In genomic region chr9:70389188-70389587, GRCh38 we compare ENCODE assay signal across 24 cellular contexts. TPM values are rescaled to one million over a fixed set of nuclear protein-coding genes. Genes with fewer than 3 reads are reported as not detected.
DNase-seq lines count a peak whose midpoint lies in the region; ATAC-seq and TF ChIP-seq lines count a peak whose summit lies in the region.
"Had no signal": no experiment of that assay in that cellular context is flagged by ENCODE, and none has a peak within 500 bp of the region (broad histone marks: within the 10 kb centered on the region; RNA-seq: fewer than 3 reads in every experiment).

No MANE protein-coding gene starts in this region.

- H3K9me3 ChIP-seq in muscle layer of duodenum (ENCODE audit: control insufficient read depth in 1 of 2, low read length in 2 of 2) = no peaks in the 10 kb centered on the region
- H3K9me3 ChIP-seq in thoracic aorta = no peaks in the 10 kb centered on the region
- H3K9me3 ChIP-seq: neutrophil, thyroid gland had no signal

- no peaks in the 10 kb centered on the region for H3K27me3 Mint-ChIP-seq in activated T-cell treated with anti-CD3 and anti-CD28 coated beads, Interleukin-2, amount 50 U/mL, for 24 hours
- H3K27me3 Mint-ChIP-seq in activated T-cell treated with anti-CD3 and anti-CD28 coated beads, Interleukin-2, amount 50 U/mL, for 4 hours (ENCODE audit: low read depth) = no peaks in the 10 kb centered on the region
- H3K27me3 Mint-ChIP-seq: activated CD4-positive, alpha-beta T cell treated with anti-CD3 and anti-CD28 coated beads, Interleukin-2, amount 10 ng/mL, durations not matched to agents 24 days and 14 days had no signal

- peaks cover 45% of the 10 kb centered on the region for H3K36me3 Mint-ChIP-seq in activated T-cell treated with anti-CD3 and anti-CD28 coated beads, Interleukin-2, amount 50 U/mL, for 24 hours (ENCODE audit: low read depth)
- peaks cover 26% of the 10 kb centered on the region for H3K36me3 Mint-ChIP-seq in activated T-cell treated with anti-CD3 and anti-CD28 coated beads, Interleukin-2, amount 50 U/mL, for 4 hours (ENCODE audit: insufficient read depth)

- peaks cover 14 to 22% of the 10 kb centered on the region in 2 donors for H3K36me3 ChIP-seq in muscle layer of duodenum (ENCODE audit: control insufficient read depth in 1 of 2, insufficient read depth in 2 of 2, low read length in 2 of 2)
- peaks cover 11% of the 10 kb centered on the region for H3K36me3 ChIP-seq in thoracic aorta
- H3K36me3 ChIP-seq: cardiac muscle cell, neutrophil had no signal

- H3K27ac Mint-ChIP-seq in activated T-cell treated with anti-CD3 and anti-CD28 coated beads, Interleukin-2, amount 50 U/mL, for 24 hours = peak overlapping the region; percentile 88

- ATAC-seq in activated T-cell treated with anti-CD3 and anti-CD28 coated beads, Interleukin-2, amount 50 U/mL, for 4 hours = no peak
- ATAC-seq in thoracic aorta (ENCODE audit: insufficient number of reproducible peaks, low FRiP score, low read depth) (no peak), GM18519 (IDR thresholded peaks at IDR 0.05; ENCODE audit: low FRiP score, unreplicated experiment) (no peak)

- H3K9me3 Mint-ChIP-seq in activated T-cell treated with anti-CD3 and anti-CD28 coated beads, Interleukin-2, amount 50 U/mL, for 24 hours = no peaks in the 10 kb centered on the region
- H3K9me3 Mint-ChIP-seq in activated T-cell treated with anti-CD3 and anti-CD28 coated beads, Interleukin-2, amount 50 U/mL, for 4 hours = no peaks in the 10 kb centered on the region
- H3K9me3 Mint-ChIP-seq: activated CD4-positive, alpha-beta T cell treated with anti-CD3 and anti-CD28 coated beads, Interleukin-2, amount 10 ng/mL, durations not matched to agents 24 days and 14 days; T-helper 1 cell treated with Interleukin-12 subunit alpha and Interleukin-12 subunit beta and Interleukin-4 antibody, amounts not matched to agents 30 μg/mL and 1 μg/mL, for 36 hours had no signal

- H3K4me3 ChIP-seq in muscle layer of duodenum (ENCODE audit: low read depth in 1 of 2, low read length in 2 of 2) (no peak overlapping the region), thoracic aorta (peak overlapping the region; percentile 12)
- H3K4me3 ChIP-seq: cardiac muscle cell, thyroid gland had no signal

- TF ChIP-seq CTCF in thoracic aorta (IDR thresholded peaks at IDR 0.05) = no peak

- peaks cover 78% of the 10 kb centered on the region for H3K4me1 Mint-ChIP-seq in activated T-cell treated with anti-CD3 and anti-CD28 coated beads, Interleukin-2, amount 50 U/mL, for 24 hours (ENCODE audit: low read depth)
- peaks cover 66% of the 10 kb centered on the region for H3K4me1 Mint-ChIP-seq in activated T-cell treated with anti-CD3 and anti-CD28 coated beads, Interleukin-2, amount 50 U/mL, for 4 hours (ENCODE audit: low read depth)

- no peak for DNase-seq in activated T-cell treated with anti-CD3 and anti-CD28 coated beads, Interleukin-2, amount 50 U/mL, for 24 hours
- no peak for DNase-seq in activated T-cell treated with anti-CD3 and anti-CD28 coated beads, Interleukin-2, amount 50 U/mL, for 4 hours
- DNase-seq in thoracic aorta (ENCODE audit: low spot score) = no peak
- DNase-seq in HUDEP-2 (lab: John Stamatoyannopoulos, UW; ENCODE audit: unreplicated experiment in 76 of 76) = no peak
- DNase-seq in NCI-H2081 (lab: John Stamatoyannopoulos, UW) = no peak
- DNase-seq: activated CD4-positive, alpha-beta T cell treated with anti-CD3 and anti-CD28 coated beads, Interleukin-2, amount 10 ng/mL, durations not matched to agents 24 days and 14 days; activated effector memory CD4-positive, alpha-beta T cell treated with Interleukin-2 at 50 U/mL for 16 hours; aorta; DMS79; GF-D8; NCI-H1092; NCI-H1930; NCI-H2227 treated with DMSO at 0.1 percent for 48 hours; NCI-H69; retina; stimulated activated CD4-positive, alpha-beta T cell treated with anti-CD3 and anti-CD28 coated beads, Interleukin-15, amount 100 ng/mL, for 24 hours; stimulated activated naive CD8-positive, alpha-beta T cell treated with anti-CD3 and anti-CD28 coated beads, Interleukin-15, Interleukin-2, amounts not matched to agents 100 U/mL and 50 U/mL, for 24 hours had no signal

- peak overlapping the region; percentile 41 for H3K27ac ChIP-seq in angular gyrus (ENCODE audit: low read depth, low read length)
- H3K27ac ChIP-seq in muscle layer of duodenum (ENCODE audit: low read length) = peak overlapping the region; percentile 32
- no peak overlapping the region for H3K27ac ChIP-seq in thoracic aorta
- H3K27ac ChIP-seq: cardiac muscle cell, neutrophil, thyroid gland had no signal

- H3K4me3 Mint-ChIP-seq in activated T-cell treated with anti-CD3 and anti-CD28 coated beads, Interleukin-2, amount 50 U/mL, for 24 hours = no peak overlapping the region
- no peak overlapping the region for H3K4me3 Mint-ChIP-seq in activated T-cell treated with anti-CD3 and anti-CD28 coated beads, Interleukin-2, amount 50 U/mL, for 4 hours
- H3K4me3 Mint-ChIP-seq: activated CD4-positive, alpha-beta T cell treated with anti-CD3 and anti-CD28 coated beads, Interleukin-2, amount 10 ng/mL, durations not matched to agents 24 days and 14 days; T-helper 1 cell treated with Interleukin-12 subunit alpha and Interleukin-12 subunit beta and Interleukin-4 antibody, amounts not matched to agents 30 μg/mL and 1 μg/mL, for 36 hours had no signal

- H3K4me1 ChIP-seq in muscle layer of duodenum (ENCODE audit: control insufficient read depth in 1 of 2, insufficient read depth in 2 of 2, low read length in 2 of 2) (peaks cover 28 to 65% of the 10 kb centered on the region in 2 donors), thoracic aorta (ENCODE audit: control insufficient read depth in 1 of 2, low read depth in 2 of 2) (peaks cover 42 to 58% of the 10 kb centered on the region in 2 donors)

- no peaks in the 10 kb centered on the region for H3K27me3 ChIP-seq in muscle layer of duodenum (ENCODE audit: low read depth, low read length)
- no peaks in the 10 kb centered on the region for H3K27me3 ChIP-seq in thoracic aorta (replicated peaks; ENCODE audit: insufficient read depth)
- H3K27me3 ChIP-seq: neutrophil, thyroid gland had no signal

RNA-seq across cellular contexts. Expression of gene KLF9, which starts 25.3 kb away (rescaled TPM):
- 10 to 100 TPM; 21.3 to 25.3 (median 24.6) TPM for total RNA-seq in activated T-cell treated with anti-CD3 and anti-CD28 coated beads, Interleukin-2, amount 50 U/mL, for 4 hours
- 100 to 1,000 TPM; 165 to 187 TPM for total RNA-seq in thoracic aorta

Comparison
In these comparisons a context has a peak if more than half of its experiments do, and no peak if none do; other contexts are left out.
1. H3K27ac ChIP-seq: peak in angular gyrus (single experiment) and muscle layer of duodenum (single experiment); none in thoracic aorta (0 of 2).
2. RNA of gene KLF9, which starts 25.3 kb away (total RNA-seq): 165 to 187 TPM in thoracic aorta; 21.3 to 25.3 TPM in activated T-cell treated with anti-CD3 and anti-CD28 coated beads, Interleukin-2, amount 50 U/mL, for 4 hours; every median in the first group is over 4 times any median in the second.